In the genomic region with DNA sequence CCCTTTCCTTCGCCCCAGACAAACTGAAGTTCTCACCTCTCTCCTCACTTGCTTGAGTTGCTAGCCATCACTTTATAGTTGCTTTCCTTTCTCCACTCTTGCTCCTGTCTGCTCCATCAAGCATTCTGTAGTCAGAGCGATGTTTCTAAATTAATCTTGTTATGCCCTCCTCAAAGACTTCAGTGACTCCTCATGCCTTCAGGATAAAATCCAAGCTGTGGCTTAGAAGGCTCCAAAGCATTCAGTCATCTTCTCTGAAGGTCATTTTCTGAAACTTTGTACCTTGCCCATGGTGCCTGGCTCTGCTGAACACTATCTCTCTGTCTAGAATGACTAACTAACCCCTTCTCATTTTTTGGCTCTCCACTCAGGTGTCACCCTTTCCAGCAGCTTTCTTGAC, we compare ENCODE assay signal across 4 cellular contexts.
"Had no signal": no experiment of that assay in that cellular context is flagged by ENCODE, and none has a peak within 500 bp of the region (broad histone marks: within the 10 kb centered on the region; RNA-seq: fewer than 3 reads in every experiment).

No MANE protein-coding gene starts in this region.

- H3K27ac Mint-ChIP-seq: GM23338, H9 had no signal

- H3K4me2 ChIP-seq: GM23338 had no signal

- H2AFZ ChIP-seq: GM23338 had no signal

- H3K4me3 ChIP-seq: GM23338 had no signal

- H3K4me1 Mint-ChIP-seq: GM23338, H9 had no signal

- DNase-seq: H9, HCEC 1CT, IMR-90 had no signal

- H3K4me3 Mint-ChIP-seq: GM23338, H9 had no signal
